23 cellular contexts compared by ENCODE assay signal in the genomic region with DNA sequence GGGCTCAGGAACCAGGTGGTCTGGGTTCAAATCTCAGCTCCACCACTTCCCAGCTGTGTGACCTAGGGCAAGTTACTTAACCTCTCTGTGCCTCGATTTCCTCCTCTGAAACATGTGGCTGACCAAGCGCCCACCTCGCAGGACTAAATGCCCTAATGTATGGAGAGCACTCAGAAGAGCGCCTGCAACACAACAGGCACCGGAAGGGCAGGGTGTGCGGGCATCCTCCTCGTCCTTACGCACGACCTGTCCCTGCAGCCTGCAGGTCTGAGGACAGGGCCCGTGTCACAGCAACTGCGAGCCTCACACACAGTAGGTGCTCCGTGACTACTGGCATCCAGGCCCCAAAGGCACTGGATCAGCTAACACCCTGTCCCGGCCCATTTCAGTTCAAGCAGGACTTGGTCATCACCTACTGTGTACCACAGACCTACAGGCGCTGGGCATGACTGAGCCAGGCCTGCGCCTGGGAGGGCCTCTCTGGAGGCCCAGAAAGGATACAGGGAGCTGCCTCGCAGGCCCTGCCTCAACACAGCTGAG.
A peak's percentile ranks its signal among the peaks of the same experiment; 100 is the strongest.
DNase-seq lines count a peak whose midpoint lies in the region; ATAC-seq and TF ChIP-seq lines count a peak whose summit lies in the region.
"Had no signal": no experiment of that assay in that cellular context is flagged by ENCODE, and none has a peak within 500 bp of the region (broad histone marks: within the 10 kb centered on the region; RNA-seq: fewer than 3 reads in every experiment).

No MANE protein-coding gene starts in this region.

- no peak overlapping the region for H3K4me2 ChIP-seq in SK-N-SH
- no peak overlapping the region for H3K4me2 ChIP-seq in MM.1S (ENCODE audit: low read depth, low read length)

- no peak for DNase-seq in activated naive CD4-positive, alpha-beta T cell treated with anti-CD3 and anti-CD28 coated beads, Interleukin-2, amount 50 U/mL, for 72 hours (ENCODE audit: low spot score in 2 of 2)
- DNase-seq in activated naive CD4-positive, alpha-beta T cell treated with anti-CD3 and anti-CD28 coated beads, Interleukin-2, amount 10 ng/mL, durations not matched to agents 7 days and 5 days: no peak
- DNase-seq in RWPE1 (ENCODE audit: low spot score): no peak
- no peak for DNase-seq in esophagus muscularis mucosa (ENCODE audit: extremely low spot score)
- no peak for DNase-seq in SK-N-SH
- no peak for DNase-seq in MM.1S
- DNase-seq: activated CD8-positive, alpha-beta memory T cell treated with anti-CD3 and anti-CD28 coated beads, Interleukin-2, amount 50 U/mL, for 48 hours; activated effector memory CD4-positive, alpha-beta T cell treated with anti-CD3 and anti-CD28 coated beads, Interleukin-2, amount 50 U/mL, for 16 hours; DND-41; effector memory CD4-positive, alpha-beta T cell; HCEC 1CT; hypothalamus; mucosa of descending colon; NCI-H1105 treated with DMSO at 0.1 percent for 48 hours; NCI-H2029 treated with DMSO at 0.1 percent for 48 hours; NCI-H345; NCI-H748 treated with DMSO at 0.1 percent for 48 hours; nephron progenitor cell; RPMI8226; substantia nigra; WERI-Rb-1 had no signal

- no peaks in the 10 kb centered on the region for H3K4me1 Mint-ChIP-seq in activated naive CD4-positive, alpha-beta T cell treated with anti-CD3 and anti-CD28 coated beads, Interleukin-2, amount 10 ng/mL, durations not matched to agents 7 days and 5 days
- peaks cover 9% of the 10 kb centered on the region for H3K4me1 Mint-ChIP-seq in stimulated activated memory B cell treated with anti-CD40 and anti-IgM and Interleukin-4, amounts not matched to agents 10 μg/mL and 1 μg/mL and 100 μg/mL, for 72 hours

- H3K4me3 Mint-ChIP-seq in activated naive CD4-positive, alpha-beta T cell treated with anti-CD3 and anti-CD28 coated beads, Interleukin-2, amount 10 ng/mL, durations not matched to agents 7 days and 5 days: no peak overlapping the region
- no peak overlapping the region for H3K4me3 Mint-ChIP-seq in stimulated activated memory B cell treated with anti-CD40 and anti-IgM and Interleukin-4, amounts not matched to agents 10 μg/mL and 1 μg/mL and 100 μg/mL, for 72 hours
- H3K4me3 Mint-ChIP-seq: nephron progenitor cell had no signal

- H2AFZ ChIP-seq in SK-N-SH (ENCODE audit: low read depth): no peak overlapping the region
- no peak overlapping the region for H2AFZ ChIP-seq in MM.1S (ENCODE audit: low read length)

- no peak for TF ChIP-seq POLR2A in esophagus muscularis mucosa (IDR thresholded peaks at IDR 0.05; ENCODE audit: low read depth)

- H3K36me3 ChIP-seq in esophagus muscularis mucosa (peaks cover 14 to 56% (median 21%) of the 10 kb centered on the region in 4 donors), SK-N-SH (replicated peaks in 1 of 2; ENCODE audit: control insufficient read depth in 1 of 2, insufficient read depth in 2 of 2, low read length in 1 of 2) (peaks cover 4 to 8% of the 10 kb centered on the region in 2 experiments), MM.1S (replicated peaks; ENCODE audit: insufficient read depth, low read length) (no peaks in the 10 kb centered on the region)

- H3K27me3 Mint-ChIP-seq in activated naive CD4-positive, alpha-beta T cell treated with anti-CD3 and anti-CD28 coated beads, Interleukin-2, amount 10 ng/mL, durations not matched to agents 7 days and 5 days: no peaks in the 10 kb centered on the region
- H3K27me3 Mint-ChIP-seq in stimulated activated memory B cell treated with anti-CD40 and anti-IgM and Interleukin-4, amounts not matched to agents 10 μg/mL and 1 μg/mL and 100 μg/mL, for 72 hours: no peaks in the 10 kb centered on the region

- peaks cover 20% of the 10 kb centered on the region for H3F3A ChIP-seq in SK-N-SH (replicated peaks; ENCODE audit: insufficient read depth)
- no peaks in the 10 kb centered on the region for H3F3A ChIP-seq in MM.1S (ENCODE audit: insufficient read depth, low read length)

- H3K79me2 ChIP-seq in SK-N-SH (ENCODE audit: insufficient read depth) (peaks cover 15% of the 10 kb centered on the region; the same call in 1 of the 2 replicates), MM.1S (ENCODE audit: low read length) (peaks cover 8% of the 10 kb centered on the region)

- H4K20me1 ChIP-seq in SK-N-SH (ENCODE audit: insufficient read depth) (no peaks in the 10 kb centered on the region), MM.1S (ENCODE audit: insufficient read depth, low read length) (no peaks in the 10 kb centered on the region)

- TF ChIP-seq RAD21 in SK-N-SH (IDR thresholded peaks at IDR 0.05; ENCODE audit: low read length): no peak

- H3K36me3 Mint-ChIP-seq in activated naive CD4-positive, alpha-beta T cell treated with anti-CD3 and anti-CD28 coated beads, Interleukin-2, amount 50 U/mL, for 72 hours: peaks cover 2 to 12% of the 10 kb centered on the region in 2 donors
- peaks cover 15% of the 10 kb centered on the region for H3K36me3 Mint-ChIP-seq in activated naive CD4-positive, alpha-beta T cell treated with anti-CD3 and anti-CD28 coated beads, Interleukin-2, amount 10 ng/mL, durations not matched to agents 7 days and 5 days
- peaks cover 27% of the 10 kb centered on the region for H3K36me3 Mint-ChIP-seq in stimulated activated memory B cell treated with anti-CD40 and anti-IgM and Interleukin-4, amounts not matched to agents 10 μg/mL and 1 μg/mL and 100 μg/mL, for 72 hours

- peak in 1 of 2 donors; percentile 11 for ATAC-seq in activated naive CD4-positive, alpha-beta T cell treated with anti-CD3 and anti-CD28 coated beads, Interleukin-2, amount 50 U/mL, for 72 hours
- peak; percentile 15 for ATAC-seq in stimulated activated memory B cell treated with anti-CD40 and anti-IgM and Interleukin-4, amounts not matched to agents 10 μg/mL and 1 μg/mL and 100 μg/mL, for 72 hours
- ATAC-seq in HG02885 (IDR thresholded peaks at IDR 0.05; ENCODE audit: poor library complexity, unreplicated experiment): no peak
- ATAC-seq: mucosa of descending colon had no signal

- H3K9me3 Mint-ChIP-seq in activated naive CD4-positive, alpha-beta T cell treated with anti-CD3 and anti-CD28 coated beads, Interleukin-2, amount 50 U/mL, for 72 hours: peaks cover 0 to 10% of the 10 kb centered on the region in 2 donors
- H3K9me3 Mint-ChIP-seq in activated naive CD4-positive, alpha-beta T cell treated with anti-CD3 and anti-CD28 coated beads, Interleukin-2, amount 10 ng/mL, durations not matched to agents 7 days and 5 days: peaks cover 10% of the 10 kb centered on the region
- H3K9me3 Mint-ChIP-seq in stimulated activated memory B cell treated with anti-CD40 and anti-IgM and Interleukin-4, amounts not matched to agents 10 μg/mL and 1 μg/mL and 100 μg/mL, for 72 hours: no peaks in the 10 kb centered on the region
- H3K9me3 Mint-ChIP-seq: nephron progenitor cell had no signal

- H3K27ac ChIP-seq in RWPE1: peak overlapping the region; percentile 54
- H3K27ac ChIP-seq in esophagus muscularis mucosa (replicated peaks in 1 of 4): peak overlapping the region; percentile 28 to 71 (median 48)
- no peak overlapping the region; a peak in 1 of 4 replicates for H3K27ac ChIP-seq in SK-N-SH (ENCODE audit: low read depth in 2 of 2, low read length in 1 of 2)
- H3K27ac ChIP-seq in MM.1S (ENCODE audit: low read length): no peak overlapping the region

- 93% methylated on average over 12 of the region's 16 CpGs for WGBS in esophagus muscularis mucosa
- WGBS in SK-N-SH (ENCODE audit: low lambda C conversion rate): 93% methylated on average over 11 of the region's 16 CpGs

- TF ChIP-seq EP300 in esophagus muscularis mucosa (IDR thresholded peaks at IDR 0.05) (no peak), SK-N-SH (IDR thresholded peaks at IDR 0.05; ENCODE audit: borderline replicate concordance in 1 of 2, low read depth in 1 of 2, low read length in 1 of 2) (no peak)

- H3K4me1 ChIP-seq in esophagus muscularis mucosa: peaks cover 27 to 65% (median 47%) of the 10 kb centered on the region in 4 donors
- H3K4me1 ChIP-seq in SK-N-SH (ENCODE audit: control insufficient read depth in 1 of 2, insufficient read depth in 2 of 2, low read depth in 1 of 2, low read length in 1 of 2): peaks cover 11 to 41% of the 10 kb centered on the region in 2 experiments; a peak in 3 of 4 replicates
- H3K4me1 ChIP-seq in MM.1S (ENCODE audit: low read length): no peaks in the 10 kb centered on the region

- no peak overlapping the region for H3K9ac ChIP-seq in SK-N-SH
- H3K9ac ChIP-seq in MM.1S (ENCODE audit: low read length): no peak overlapping the region

- H3K27me3 ChIP-seq in esophagus muscularis mucosa (no peaks in the 10 kb centered on the region), SK-N-SH (ENCODE audit: insufficient read depth) (no peaks in the 10 kb centered on the region), MM.1S (replicated peaks; ENCODE audit: insufficient read depth, low read length) (no peaks in the 10 kb centered on the region)

- H3K4me3 ChIP-seq in esophagus muscularis mucosa (no peak overlapping the region), SK-N-SH (ENCODE audit: low read depth in 2 of 2, low read length in 1 of 2) (no peak overlapping the region), MM.1S (ENCODE audit: low read length) (no peak overlapping the region)
- H3K4me3 ChIP-seq: mucosa of descending colon had no signal

- intact Hi-C loops in esophagus muscularis mucosa (cut with DNase I): no loop called here

- CTCF ChIA-PET in activated naive CD4-positive, alpha-beta T cell treated with anti-CD3 and anti-CD28 coated beads, Interleukin-2, amount 10 ng/mL, durations not matched to agents 7 days and 5 days (lab: Charles Lee): no interaction called here
- CTCF ChIA-PET in RWPE1 (lab: Yijun Ruan, JAX): interaction anchor here (0.6 kb wide), 1 partner anchor 64 kb away, joined by 3 read pairs; no protein-coding TSS in a partner anchor
- CTCF ChIA-PET in SK-N-SH (lab: Yijun Ruan, JAX): interaction anchor here (0.8 to 1.5 kb wide), 4 partner anchors 14 to 400 kb away, joined by 3 read pairs; no protein-coding TSS in a partner anchor

- POLR2A ChIA-PET in RWPE1 (lab: Yijun Ruan, JAX; ENCODE audit: low non-redundant PET): no interaction called here
- POLR2A ChIA-PET in SK-N-SH (lab: Yijun Ruan, JAX): no interaction called here

- H3K27ac Mint-ChIP-seq in activated naive CD4-positive, alpha-beta T cell treated with anti-CD3 and anti-CD28 coated beads, Interleukin-2, amount 50 U/mL, for 72 hours: peak overlapping the region; percentile 58 to 80
- no peak overlapping the region for H3K27ac Mint-ChIP-seq in activated naive CD4-positive, alpha-beta T cell treated with anti-CD3 and anti-CD28 coated beads, Interleukin-2, amount 10 ng/mL, durations not matched to agents 7 days and 5 days
- H3K27ac Mint-ChIP-seq in stimulated activated memory B cell treated with anti-CD40 and anti-IgM and Interleukin-4, amounts not matched to agents 10 μg/mL and 1 μg/mL and 100 μg/mL, for 72 hours: no peak overlapping the region

- TF ChIP-seq CTCF in RWPE1 (conservative IDR thresholded peaks at IDR 0.05; ENCODE audit: low read depth): no peak
- TF ChIP-seq CTCF in esophagus muscularis mucosa (IDR thresholded peaks at IDR 0.05): no peak
- no peak for TF ChIP-seq CTCF in SK-N-SH (IDR thresholded peaks at IDR 0.05)
- TF ChIP-seq CTCF in MM.1S (IDR thresholded peaks at IDR 0.05; ENCODE audit: low read length): no peak

- H3K9me3 ChIP-seq in esophagus muscularis mucosa: no peaks in the 10 kb centered on the region
- no peaks in the 10 kb centered on the region for H3K9me3 ChIP-seq in SK-N-SH
- H3K9me3 ChIP-seq in MM.1S (replicated peaks; ENCODE audit: insufficient read depth, low read length): no peaks in the 10 kb centered on the region
- H3K9me3 ChIP-seq: mucosa of descending colon had no signal

- H3K9me2 ChIP-seq in SK-N-SH (no peaks in the 10 kb centered on the region), MM.1S (replicated peaks; ENCODE audit: insufficient read depth, low read length) (no peaks in the 10 kb centered on the region)

Comparison
In these comparisons a context has a peak if more than half of its experiments do, and no peak if none do; other contexts are left out.
1. H3K27ac Mint-ChIP-seq: peak in activated naive CD4-positive, alpha-beta T cell treated with anti-CD3 and anti-CD28 coated beads, Interleukin-2, amount 50 U/mL, for 72 hours (2 of 2); none in activated naive CD4-positive, alpha-beta T cell treated with anti-CD3 and anti-CD28 coated beads, Interleukin-2, amount 10 ng/mL, durations not matched to agents 7 days and 5 days (single experiment) and stimulated activated memory B cell treated with anti-CD40 and anti-IgM and Interleukin-4, amounts not matched to agents 10 μg/mL and 1 μg/mL and 100 μg/mL, for 72 hours (single experiment).
2. H3K27ac ChIP-seq: peak in RWPE1 (single experiment) and esophagus muscularis mucosa (4 of 4); none in SK-N-SH (0 of 2) and MM.1S (single experiment).